ENCODE assay signal across 1 cellular context in genomic region chr10:87641065-87641464, GRCh38.
TF ChIP-seq lines count a peak whose summit lies in the region.

No MANE protein-coding gene starts in this region.

TF ChIP-seq in WTC11, 78 proteins besides CTCF, POLR2A, EP300 and RAD21 (continued from another document):
- TF ChIP-seq ZSCAN18 (CRISPR knock-in tag; IDR thresholded peaks at IDR 0.05) = no peak
- no peak for TF ChIP-seq NR3C1 (CRISPR knock-in tag; conservative IDR thresholded peaks at IDR 0.05; ENCODE audit: low read depth)
- TF ChIP-seq NFYB (CRISPR knock-in tag; conservative IDR thresholded peaks at IDR 0.05; ENCODE audit: low read depth) = no peak
- no peak for TF ChIP-seq ZNF425 (CRISPR knock-in tag; conservative IDR thresholded peaks at IDR 0.05)
TF ChIP-seq in WTC11: peak in this region for 0.
